ENCODE assay signal across 28 cellular contexts in the genomic region with DNA sequence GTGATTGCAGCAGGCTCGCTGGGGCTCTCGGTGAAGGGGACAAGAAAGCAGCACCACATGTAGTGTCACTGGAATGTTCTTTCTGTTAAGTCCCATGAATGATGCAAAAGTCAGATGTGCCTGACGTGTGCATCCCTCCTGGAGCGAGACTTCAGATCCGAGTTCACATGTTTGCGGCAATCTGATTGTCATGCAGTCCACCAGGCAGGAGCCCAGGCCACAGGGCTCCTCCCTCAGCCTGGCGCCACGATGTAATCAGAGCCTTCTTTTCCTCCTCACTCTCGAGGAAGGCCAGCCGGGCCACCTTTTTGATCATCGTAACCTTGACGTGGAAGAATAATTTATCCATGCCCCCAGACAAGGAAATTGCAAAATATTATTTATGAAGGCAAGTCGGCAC.
DNase-seq lines count a peak whose midpoint lies in the region; ATAC-seq and TF ChIP-seq lines count a peak whose summit lies in the region.
"Had no signal": no experiment of that assay in that cellular context is flagged by ENCODE, and none has a peak within 500 bp of the region (broad histone marks: within the 10 kb centered on the region; RNA-seq: fewer than 3 reads in every experiment).

No MANE protein-coding gene starts in this region.

- H3K27ac Mint-ChIP-seq in GM23338 (no peak overlapping the region), WTC11 (no peak overlapping the region; the same call in 1 of the 2 replicates), natural killer cell (no peak overlapping the region)
- H3K27ac Mint-ChIP-seq: activated naive CD4-positive, alpha-beta T cell treated with anti-CD3 and anti-CD28 coated beads, Interleukin-2, amount 50 U/mL, for 24 hours; memory B cell; stimulated activated effector memory CD8-positive, alpha-beta T cell treated with anti-CD3 and anti-CD28 coated beads, Interleukin-12 subunit alpha, Interleukin-12 subunit beta, amount 100 ng/mL, for 72 hours had no signal

- TF ChIP-seq CTCF in GM23338 (conservative IDR thresholded peaks at IDR 0.05; ENCODE audit: low read depth in 2 of 2) (no peak), WTC11 (IDR thresholded peaks at IDR 0.05) (no peak), natural killer cell (IDR thresholded peaks at IDR 0.05) (no peak)

- CTCF ChIA-PET in WTC11 (lab: Charles Lee): no interaction called here

- H3K4me1 Mint-ChIP-seq in GM23338: peaks cover 32% of the 10 kb centered on the region
- H3K4me1 Mint-ChIP-seq in WTC11: peaks cover 38% of the 10 kb centered on the region
- H3K4me1 Mint-ChIP-seq in natural killer cell: no peaks in the 10 kb centered on the region
- H3K4me1 Mint-ChIP-seq: activated naive CD4-positive, alpha-beta T cell treated with anti-CD3 and anti-CD28 coated beads, Interleukin-2, amount 50 U/mL, for 24 hours; stimulated activated effector memory CD8-positive, alpha-beta T cell treated with anti-CD3 and anti-CD28 coated beads, Interleukin-12 subunit alpha, Interleukin-12 subunit beta, amount 100 ng/mL, for 72 hours had no signal

- H4K20me1 ChIP-seq in GM23338 (replicated peaks; ENCODE audit: insufficient read depth): no peaks in the 10 kb centered on the region; the same call in 1 of the 2 replicates
- H4K20me1 ChIP-seq: BLaER1 had no signal

- no peak overlapping the region for H3K4me3 ChIP-seq in GM23338
- H3K4me3 ChIP-seq: BLaER1, gastroesophageal sphincter, left lung, psoas muscle had no signal

- H3K36me3 ChIP-seq in GM23338 (ENCODE audit: insufficient read depth): no peaks in the 10 kb centered on the region
- H3K36me3 ChIP-seq: BLaER1, gastroesophageal sphincter, left lung, neutrophil, WERI-Rb-1 had no signal

- intact Hi-C loops in natural killer cell (cut with micrococcal nuclease): no loop called here

- POLR2A ChIA-PET in WTC11 (lab: Charles Lee): no interaction called here

- peak; percentile 60 for DNase-seq in GM23338 (ENCODE audit: low spot score)
- DNase-seq in WTC11 (ENCODE audit: low spot score): no peak
- peak; percentile 44 for DNase-seq in iPS-NIHi7 (ENCODE audit: extremely low spot score)
- peak; percentile 68 for DNase-seq in retina
- no peak for DNase-seq in stimulated activated CD4-positive, alpha-beta T cell treated with anti-CD3 and anti-CD28 coated beads, Interleukin-4, amount 100 ng/mL, for 1 hour
- DNase-seq in natural killer cell: no peak
- DNase-seq: activated CD4-positive, alpha-beta T cell treated with anti-CD3 and anti-CD28 coated beads for 48 hours; amygdala; Karpas-422; left lung; NCI-H1436; NCI-H2081 treated with DMSO at 0.1 percent for 48 hours; NCI-H446 treated with DMSO at 0.1 percent for 48 hours; NCI-H82; psoas muscle; stimulated activated CD4-positive, alpha-beta T cell treated with anti-CD3 and anti-CD28 coated beads, Interleukin-15, amount 100 ng/mL, for 24 hours; T-helper 9 cell; trophoblast cell; WERI-Rb-1 had no signal

- H3K4me3 Mint-ChIP-seq in GM23338: no peak overlapping the region
- H3K4me3 Mint-ChIP-seq in WTC11: no peak overlapping the region
- no peak overlapping the region for H3K4me3 Mint-ChIP-seq in natural killer cell
- H3K4me3 Mint-ChIP-seq: activated naive CD4-positive, alpha-beta T cell treated with anti-CD3 and anti-CD28 coated beads, Interleukin-2, amount 50 U/mL, for 24 hours; memory B cell; stimulated activated effector memory CD8-positive, alpha-beta T cell treated with anti-CD3 and anti-CD28 coated beads, Interleukin-12 subunit alpha, Interleukin-12 subunit beta, amount 100 ng/mL, for 72 hours had no signal

- H3K79me2 ChIP-seq in GM23338 (replicated peaks; ENCODE audit: insufficient read depth): 0 out of 2 replicates have a peak, but pooled peaks cover 3% of the 10 kb centered on the region

- no peak overlapping the region for H3K27ac ChIP-seq in GM23338 (ENCODE audit: low read depth)
- H3K27ac ChIP-seq: BLaER1, gastroesophageal sphincter, left lung, neutrophil, psoas muscle, WERI-Rb-1 had no signal

- no peaks in the 10 kb centered on the region for H3K9me2 ChIP-seq in GM23338 (ENCODE audit: insufficient read depth)

- H3K27me3 Mint-ChIP-seq in GM23338 (ENCODE audit: insufficient read depth, low read depth, poor library complexity) (peaks cover 3% of the 10 kb centered on the region), WTC11 (ENCODE audit: low read depth) (no peaks in the 10 kb centered on the region), natural killer cell (ENCODE audit: low read depth in 2 of 2) (peaks cover 9 to 13% of the 10 kb centered on the region in 2 donors)

- no peaks in the 10 kb centered on the region for H3K9me3 Mint-ChIP-seq in GM23338
- H3K9me3 Mint-ChIP-seq in WTC11: no peaks in the 10 kb centered on the region
- no peaks in the 10 kb centered on the region for H3K9me3 Mint-ChIP-seq in natural killer cell
- H3K9me3 Mint-ChIP-seq: activated naive CD4-positive, alpha-beta T cell treated with anti-CD3 and anti-CD28 coated beads, Interleukin-2, amount 50 U/mL, for 24 hours; stimulated activated effector memory CD8-positive, alpha-beta T cell treated with anti-CD3 and anti-CD28 coated beads, Interleukin-12 subunit alpha, Interleukin-12 subunit beta, amount 100 ng/mL, for 72 hours had no signal

- peaks cover 10% of the 10 kb centered on the region; the same call in 1 of the 2 replicates for H3K4me1 ChIP-seq in GM23338 (ENCODE audit: insufficient read depth)
- H3K4me1 ChIP-seq: left lung, psoas muscle had no signal

- ATAC-seq in GM23338 (peak; percentile 78), WTC11 (peak; percentile 65), GM18868 (IDR thresholded peaks at IDR 0.05; ENCODE audit: unreplicated experiment) (no peak), natural killer cell (no peak), GM19351 (IDR thresholded peaks at IDR 0.05; ENCODE audit: unreplicated experiment) (no peak)
- ATAC-seq: gastroesophageal sphincter; HepG2; left lung; stimulated activated effector memory CD8-positive, alpha-beta T cell treated with anti-CD3 and anti-CD28 coated beads, Interleukin-12 subunit alpha, Interleukin-12 subunit beta, amount 100 ng/mL, for 72 hours had no signal

- H3K4me2 ChIP-seq in GM23338: no peak overlapping the region
- H3K4me2 ChIP-seq: BLaER1 had no signal

- no peak overlapping the region for H2AFZ ChIP-seq in GM23338

- H3K36me3 Mint-ChIP-seq in GM23338 (ENCODE audit: low read depth) (no peaks in the 10 kb centered on the region), WTC11 (no peaks in the 10 kb centered on the region), natural killer cell (no peaks in the 10 kb centered on the region)
- H3K36me3 Mint-ChIP-seq: activated naive CD4-positive, alpha-beta T cell treated with anti-CD3 and anti-CD28 coated beads, Interleukin-2, amount 50 U/mL, for 24 hours; memory B cell; stimulated activated effector memory CD8-positive, alpha-beta T cell treated with anti-CD3 and anti-CD28 coated beads, Interleukin-12 subunit alpha, Interleukin-12 subunit beta, amount 100 ng/mL, for 72 hours had no signal

- H3F3A ChIP-seq in GM23338 (replicated peaks; ENCODE audit: low read depth): no peaks in the 10 kb centered on the region

- H3K27me3 ChIP-seq in GM23338 (ENCODE audit: insufficient read depth): no peaks in the 10 kb centered on the region
- H3K27me3 ChIP-seq: BLaER1, neutrophil had no signal

TF ChIP-seq in GM23338, 12 proteins besides CTCF, POLR2A, EP300 and RAD21 (continues in another document):
- no peak for TF ChIP-seq ZNF114 (CRISPR knock-in tag; IDR thresholded peaks at IDR 0.05)

TF ChIP-seq in WTC11, 78 proteins besides CTCF, POLR2A, EP300 and RAD21 (continues in another document):
- TF ChIP-seq, protein P1, sequence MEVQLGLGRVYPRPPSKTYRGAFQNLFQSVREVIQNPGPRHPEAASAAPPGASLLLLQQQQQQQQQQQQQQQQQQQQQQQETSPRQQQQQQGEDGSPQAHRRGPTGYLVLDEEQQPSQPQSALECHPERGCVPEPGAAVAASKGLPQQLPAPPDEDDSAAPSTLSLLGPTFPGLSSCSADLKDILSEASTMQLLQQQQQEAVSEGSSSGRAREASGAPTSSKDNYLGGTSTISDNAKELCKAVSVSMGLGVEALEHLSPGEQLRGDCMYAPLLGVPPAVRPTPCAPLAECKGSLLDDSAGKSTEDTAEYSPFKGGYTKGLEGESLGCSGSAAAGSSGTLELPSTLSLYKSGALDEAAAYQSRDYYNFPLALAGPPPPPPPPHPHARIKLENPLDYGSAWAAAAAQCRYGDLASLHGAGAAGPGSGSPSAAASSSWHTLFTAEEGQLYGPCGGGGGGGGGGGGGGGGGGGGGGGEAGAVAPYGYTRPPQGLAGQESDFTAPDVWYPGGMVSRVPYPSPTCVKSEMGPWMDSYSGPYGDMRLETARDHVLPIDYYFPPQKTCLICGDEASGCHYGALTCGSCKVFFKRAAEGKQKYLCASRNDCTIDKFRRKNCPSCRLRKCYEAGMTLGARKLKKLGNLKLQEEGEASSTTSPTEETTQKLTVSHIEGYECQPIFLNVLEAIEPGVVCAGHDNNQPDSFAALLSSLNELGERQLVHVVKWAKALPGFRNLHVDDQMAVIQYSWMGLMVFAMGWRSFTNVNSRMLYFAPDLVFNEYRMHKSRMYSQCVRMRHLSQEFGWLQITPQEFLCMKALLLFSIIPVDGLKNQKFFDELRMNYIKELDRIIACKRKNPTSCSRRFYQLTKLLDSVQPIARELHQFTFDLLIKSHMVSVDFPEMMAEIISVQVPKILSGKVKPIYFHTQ (CRISPR knock-in tag; IDR thresholded peaks at IDR 0.05): no peak
- TF ChIP-seq NR1H2 (CRISPR knock-in tag; IDR thresholded peaks at IDR 0.05) (no peak), ZNF263 (CRISPR knock-in tag; IDR thresholded peaks at IDR 0.05; ENCODE audit: low read depth) (no peak), SP1 (CRISPR knock-in tag; conservative IDR thresholded peaks at IDR 0.05) (no peak), NFE2L1 (CRISPR knock-in tag; IDR thresholded peaks at IDR 0.05) (no peak), ZNF317 (CRISPR knock-in tag; IDR thresholded peaks at IDR 0.05; ENCODE audit: borderline replicate concordance, low read depth) (no peak), RELA (CRISPR knock-in tag; IDR thresholded peaks at IDR 0.05; ENCODE audit: borderline replicate concordance) (no peak), ZBTB21 (CRISPR knock-in tag; IDR thresholded peaks at IDR 0.05; ENCODE audit: borderline replicate concordance) (no peak), ZNF138 (CRISPR knock-in tag; conservative IDR thresholded peaks at IDR 0.05) (no peak), NR3C1 (CRISPR knock-in tag; conservative IDR thresholded peaks at IDR 0.05; ENCODE audit: low read depth) (no peak), ZNF423 (CRISPR knock-in tag; IDR thresholded peaks at IDR 0.05) (no peak), OVOL2 (CRISPR knock-in tag; IDR thresholded peaks at IDR 0.05; ENCODE audit: borderline replicate concordance) (no peak)
- TF ChIP-seq, protein P2, sequence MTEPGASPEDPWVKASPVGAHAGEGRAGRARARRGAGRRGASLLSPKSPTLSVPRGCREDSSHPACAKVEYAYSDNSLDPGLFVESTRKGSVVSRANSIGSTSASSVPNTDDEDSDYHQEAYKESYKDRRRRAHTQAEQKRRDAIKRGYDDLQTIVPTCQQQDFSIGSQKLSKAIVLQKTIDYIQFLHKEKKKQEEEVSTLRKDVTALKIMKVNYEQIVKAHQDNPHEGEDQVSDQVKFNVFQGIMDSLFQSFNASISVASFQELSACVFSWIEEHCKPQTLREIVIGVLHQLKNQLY (CRISPR knock-in tag; IDR thresholded peaks at IDR 0.05): no peak

Comparison
In these comparisons a context has a peak if more than half of its experiments do, and no peak if none do; other contexts are left out.
1. ATAC-seq: peak in GM23338 (single experiment) and WTC11 (single experiment); none in GM18868 (single experiment), natural killer cell (0 of 3) and GM19351 (single experiment).
2. DNase-seq: peak in GM23338 (single experiment), iPS-NIHi7 (single experiment) and retina (single experiment); none in WTC11 (single experiment), stimulated activated CD4-positive, alpha-beta T cell treated with anti-CD3 and anti-CD28 coated beads, Interleukin-4, amount 100 ng/mL, for 1 hour (single experiment) and natural killer cell (single experiment).